25 cellular contexts compared by ENCODE assay signal in genomic region chr13:44458313-44458975, GRCh38.
DNase-seq lines count a peak whose midpoint lies in the region; ATAC-seq, FAIRE-seq and TF ChIP-seq lines count a peak whose summit lies in the region.
"Had no signal": no experiment of that assay in that cellular context is flagged by ENCODE, and none has a peak within 500 bp of the region (broad histone marks: within the 10 kb centered on the region; RNA-seq: fewer than 3 reads in every experiment).

No MANE protein-coding gene starts in this region.

- H3K9me3 ChIP-seq in Loucy (ENCODE audit: insufficient read depth, low read depth, low read length) (no peaks in the 10 kb centered on the region), neuronal stem cell (replicated peaks in 1 of 2; ENCODE audit: control insufficient read depth in 2 of 2, insufficient read depth in 1 of 2, low read depth in 1 of 2, low read length in 2 of 2) (peaks cover 2 to 18% of the 10 kb centered on the region in 2 donors)
- H3K9me3 ChIP-seq: A549 had no signal

- H3K4me3 Mint-ChIP-seq in chondrocyte (ENCODE audit: unreplicated experiment): no peak overlapping the region
- H3K4me3 Mint-ChIP-seq in stimulated activated memory B cell treated with anti-CD40 and anti-IgM and Interleukin-4, amounts not matched to agents 10 μg/mL and 1 μg/mL and 100 μg/mL, for 72 hours: no peak overlapping the region

- H3K79me2 ChIP-seq in Loucy (ENCODE audit: insufficient read depth, low read length): no peaks in the 10 kb centered on the region

- no peak overlapping the region for H3K27ac Mint-ChIP-seq in chondrocyte (ENCODE audit: unreplicated experiment)
- H3K27ac Mint-ChIP-seq in stimulated activated memory B cell treated with anti-CD40 and anti-IgM and Interleukin-4, amounts not matched to agents 10 μg/mL and 1 μg/mL and 100 μg/mL, for 72 hours: no peak overlapping the region

- no peak overlapping the region for H2AFZ ChIP-seq in Loucy (ENCODE audit: low read length)
- no peak overlapping the region for H2AFZ ChIP-seq in neuronal stem cell (ENCODE audit: low read length)

- H3K27ac ChIP-seq in neuronal stem cell (replicated peaks; ENCODE audit: low read length): no peak overlapping the region
- H3K27ac ChIP-seq: A549 had no signal

- no peaks in the 10 kb centered on the region for H3F3A ChIP-seq in Loucy (ENCODE audit: low read depth)

- H3K14ac ChIP-seq in neuronal stem cell (ENCODE audit: low read length): peak overlapping the region; percentile 39

- no peak for FAIRE-seq in D721Med (lab: Jason Lieb, UNC)
- FAIRE-seq: A549, GM12878, GM19239, H54, HepG2 had no signal

- no peak overlapping the region for H2BK120ac ChIP-seq in neuronal stem cell (ENCODE audit: low read depth, low read length)

- no peak overlapping the region for H2BK12ac ChIP-seq in neuronal stem cell (ENCODE audit: low read length)

- H3K4me3 ChIP-seq in Loucy (ENCODE audit: low read length, poor library complexity, severe bottlenecking) (no peak overlapping the region), neuronal stem cell (ENCODE audit: low read length in 2 of 2) (peak overlapping the region in 1 of 2 donors; percentile 13)
- H3K4me3 ChIP-seq: A549, GM12878 had no signal

- peaks cover 25% of the 10 kb centered on the region for H3K4me1 Mint-ChIP-seq in chondrocyte (ENCODE audit: low read depth)
- no peaks in the 10 kb centered on the region for H3K4me1 Mint-ChIP-seq in stimulated activated memory B cell treated with anti-CD40 and anti-IgM and Interleukin-4, amounts not matched to agents 10 μg/mL and 1 μg/mL and 100 μg/mL, for 72 hours

- ATAC-seq in stimulated activated memory B cell treated with anti-CD40 and anti-IgM and Interleukin-4, amounts not matched to agents 10 μg/mL and 1 μg/mL and 100 μg/mL, for 72 hours: peak; percentile 50
- no peak for ATAC-seq in GM18867 (IDR thresholded peaks at IDR 0.05; ENCODE audit: unreplicated experiment)
- ATAC-seq: A549, GM12878, HepG2 had no signal

- H3K27me3 ChIP-seq in Loucy (ENCODE audit: insufficient read depth, low read length, poor library complexity, severe bottlenecking) (no peaks in the 10 kb centered on the region), neuronal stem cell (ENCODE audit: control insufficient read depth in 3 of 3, insufficient read depth in 3 of 3, low read depth in 1 of 3, low read length in 3 of 3) (no peaks in the 10 kb centered on the region)

- no peak overlapping the region for H4K91ac ChIP-seq in neuronal stem cell (ENCODE audit: low read depth, low read length, poor library complexity)

- DNase-seq in chondrocyte (ENCODE audit: low spot score): peak; percentile 75
- DNase-seq in neuronal stem cell (ENCODE audit: low spot score): no peak
- DNase-seq in GM19238 (ENCODE audit: insufficient read length, low spot score): no peak
- no peak for DNase-seq in D721Med (ENCODE audit: insufficient read length, low spot score)
- DNase-seq: C1 segment of cervical spinal cord; CD4-positive, alpha-beta memory T cell; COR-L47; GDM1; Karpas-422; MV-4-11; NCI-H1105; NCI-H146; NCI-H2029; NCI-H2227 treated with DMSO at 0.1 percent for 48 hours; NCI-H526 treated with DMSO at 0.1 percent for 48 hours; RPMI8226; SHP77 had no signal

- H3K27me3 Mint-ChIP-seq in chondrocyte (ENCODE audit: low read depth): no peaks in the 10 kb centered on the region
- H3K27me3 Mint-ChIP-seq in stimulated activated memory B cell treated with anti-CD40 and anti-IgM and Interleukin-4, amounts not matched to agents 10 μg/mL and 1 μg/mL and 100 μg/mL, for 72 hours: no peaks in the 10 kb centered on the region
- H3K27me3 Mint-ChIP-seq: CD4-positive, alpha-beta memory T cell had no signal

- H3K79me1 ChIP-seq in neuronal stem cell (ENCODE audit: low read depth, low read length): peaks cover 8% of the 10 kb centered on the region

- H3K9ac ChIP-seq in Loucy (ENCODE audit: low read depth, low read length, poor library complexity, severe bottlenecking): no peak overlapping the region
- H3K9ac ChIP-seq in neuronal stem cell (ENCODE audit: low read depth, low read length, poor library complexity): no peak overlapping the region

- H3K9me3 Mint-ChIP-seq in chondrocyte (ENCODE audit: low read depth): peaks cover 9% of the 10 kb centered on the region
- no peaks in the 10 kb centered on the region for H3K9me3 Mint-ChIP-seq in stimulated activated memory B cell treated with anti-CD40 and anti-IgM and Interleukin-4, amounts not matched to agents 10 μg/mL and 1 μg/mL and 100 μg/mL, for 72 hours
- H3K9me3 Mint-ChIP-seq: CD4-positive, alpha-beta memory T cell had no signal

- no peak overlapping the region for H2BK5ac ChIP-seq in neuronal stem cell (ENCODE audit: low read length)

- peak overlapping the region; percentile 20 for H3K18ac ChIP-seq in neuronal stem cell (ENCODE audit: low read length)

- no peak overlapping the region for H2BK15ac ChIP-seq in neuronal stem cell (ENCODE audit: low read length)

- H3K36me3 Mint-ChIP-seq in chondrocyte (ENCODE audit: low read depth): no peaks in the 10 kb centered on the region
- H3K36me3 Mint-ChIP-seq in stimulated activated memory B cell treated with anti-CD40 and anti-IgM and Interleukin-4, amounts not matched to agents 10 μg/mL and 1 μg/mL and 100 μg/mL, for 72 hours: peaks cover 7% of the 10 kb centered on the region

- H3K4ac ChIP-seq in neuronal stem cell (ENCODE audit: low read length): no peak overlapping the region

- H3K23ac ChIP-seq in neuronal stem cell (ENCODE audit: low read depth, low read length, poor library complexity): no peak overlapping the region

- H4K8ac ChIP-seq in neuronal stem cell (ENCODE audit: low read depth, low read length): no peak overlapping the region

- WGBS in neuronal stem cell (ENCODE audit: extremely low coverage in 2 of 2, insufficient read length in 2 of 2, insufficient replicate concordance in 1 of 2), 2 donors: no CpG with 5 or more reads among the region's 17 CpGs

- no peaks in the 10 kb centered on the region for H4K20me1 ChIP-seq in Loucy (ENCODE audit: insufficient read depth, low read length, poor library complexity, severe bottlenecking)

- no peaks in the 10 kb centered on the region for H3K9me2 ChIP-seq in Loucy (replicated peaks; ENCODE audit: low read depth, low read length)

- H2AK5ac ChIP-seq in neuronal stem cell (ENCODE audit: low read depth, low read length): no peak overlapping the region

- H3K36me3 ChIP-seq in Loucy (ENCODE audit: insufficient read depth, low read length) (no peaks in the 10 kb centered on the region), neuronal stem cell (replicated peaks in 1 of 2; ENCODE audit: control insufficient read depth in 2 of 2, insufficient read depth in 2 of 2, low read length in 2 of 2) (peaks cover 3% of the 10 kb centered on the region in 2 donors)

- H3K4me1 ChIP-seq in Loucy (ENCODE audit: insufficient read depth, low read length, poor library complexity, severe bottlenecking): peaks cover 4% of the 10 kb centered on the region
- H3K4me1 ChIP-seq in neuronal stem cell (ENCODE audit: control insufficient read depth in 2 of 2, insufficient read depth in 1 of 2, low read depth in 1 of 2, low read length in 2 of 2): no peaks in the 10 kb centered on the region

- H3K4me2 ChIP-seq in Loucy (ENCODE audit: low read depth, low read length, poor library complexity, severe bottlenecking) (peak overlapping the region; percentile 48), neuronal stem cell (ENCODE audit: insufficient read depth, low read length, poor library complexity, severe bottlenecking) (no peak overlapping the region)
- H3K4me2 ChIP-seq: A549 had no signal

- TF ChIP-seq CTCF in Loucy (conservative IDR thresholded peaks at IDR 0.05; ENCODE audit: low read length) (no peak), chondrocyte (IDR thresholded peaks at IDR 0.05) (no peak), D721Med (IDR thresholded peaks at IDR 0.05; ENCODE audit: insufficient read depth, missing control alignments) (no peak)
